ENCODE assay signal across 14 cellular contexts in genomic region chr3:73419179-73419803, GRCh38.
DNase-seq lines count a peak whose midpoint lies in the region; FAIRE-seq and TF ChIP-seq lines count a peak whose summit lies in the region.
"Had no signal": no experiment of that assay in that cellular context is flagged by ENCODE, and none has a peak within 500 bp of the region (broad histone marks: within the 10 kb centered on the region; RNA-seq: fewer than 3 reads in every experiment).

No MANE protein-coding gene starts in this region.

- H2BK12ac ChIP-seq in mesenchymal stem cell (ENCODE audit: low read length in 2 of 2): no peak overlapping the region

- H3K4me1 ChIP-seq in breast epithelium: no peaks in the 10 kb centered on the region
- H3K4me1 ChIP-seq in endodermal cell (ENCODE audit: control insufficient read depth, insufficient read depth, low read length): no peaks in the 10 kb centered on the region
- H3K4me1 ChIP-seq in mesenchymal stem cell (ENCODE audit: control insufficient read depth, insufficient read depth, low read depth, low read length): no peaks in the 10 kb centered on the region
- peaks cover 45% of the 10 kb centered on the region for H3K4me1 ChIP-seq in vagina
- H3K4me1 ChIP-seq in small intestine (ENCODE audit: control insufficient read depth in 2 of 2, insufficient read depth in 1 of 2, low read depth in 1 of 2, low read length in 1 of 2): no peaks in the 10 kb centered on the region
- H3K4me1 ChIP-seq: parathyroid adenoma had no signal

- no peak overlapping the region for H3K4me2 ChIP-seq in mesenchymal stem cell (ENCODE audit: low read length, poor library complexity, severe bottlenecking)

- intact Hi-C loops in breast epithelium (cut with DNase I; ENCODE audit: low total_unique reads) (no loop called here), MCF 10A (cut with micrococcal nuclease) (no loop called here), vagina (cut with DNase I) (no loop called here)

- H2AFZ ChIP-seq in mesenchymal stem cell (ENCODE audit: low read depth, low read length): no peak overlapping the region
- H2AFZ ChIP-seq: parathyroid adenoma had no signal

- H2AK5ac ChIP-seq in mesenchymal stem cell (ENCODE audit: low read length, severe bottlenecking): no peak overlapping the region

- H3K18ac ChIP-seq in mesenchymal stem cell (ENCODE audit: low read depth in 1 of 2, low read length in 2 of 2): no peak overlapping the region

- H3K9ac ChIP-seq in endodermal cell (ENCODE audit: extremely low read depth, low read length, poor library complexity, severe bottlenecking) (no peak overlapping the region), mesenchymal stem cell (ENCODE audit: low read length) (peak overlapping the region; percentile 71)
- H3K9ac ChIP-seq: parathyroid adenoma had no signal

- H3K27ac ChIP-seq in breast epithelium (peak overlapping the region; percentile 22 to 27), endodermal cell (ENCODE audit: low read depth, low read length) (no peak overlapping the region), mesenchymal stem cell (ENCODE audit: low read length, poor library complexity, severe bottlenecking) (no peak overlapping the region), vagina (peak overlapping the region; percentile 75), small intestine (ENCODE audit: low read depth in 1 of 2, low read length in 1 of 2) (no peak overlapping the region)
- H3K27ac ChIP-seq: 22Rv1, parathyroid adenoma had no signal

- H3K9me3 ChIP-seq in breast epithelium: no peaks in the 10 kb centered on the region
- H3K9me3 ChIP-seq in endodermal cell (ENCODE audit: control insufficient read depth, low read length): peaks cover 9% of the 10 kb centered on the region
- no peaks in the 10 kb centered on the region for H3K9me3 ChIP-seq in mesenchymal stem cell (ENCODE audit: control insufficient read depth, low read length)
- H3K9me3 ChIP-seq in vagina: no peaks in the 10 kb centered on the region
- H3K9me3 ChIP-seq in small intestine (ENCODE audit: control insufficient read depth, low read depth): no peaks in the 10 kb centered on the region

- no peak overlapping the region for H2BK15ac ChIP-seq in mesenchymal stem cell (ENCODE audit: low read depth, poor library complexity, severe bottlenecking)

- H3K36me3 Mint-ChIP-seq in MCF 10A (ENCODE audit: insufficient read depth, unreplicated experiment) (no peaks in the 10 kb centered on the region), endodermal cell (ENCODE audit: low read depth) (no peaks in the 10 kb centered on the region)

- H3K27me3 Mint-ChIP-seq in MCF 10A (ENCODE audit: insufficient read depth, unreplicated experiment): peaks cover 51% of the 10 kb centered on the region
- no peaks in the 10 kb centered on the region for H3K27me3 Mint-ChIP-seq in endodermal cell (ENCODE audit: insufficient read depth)

- no peak overlapping the region for H3K14ac ChIP-seq in mesenchymal stem cell (ENCODE audit: low read length in 2 of 2)

- H4K8ac ChIP-seq in mesenchymal stem cell (ENCODE audit: low read length): no peak overlapping the region

- no TSS peak for BruUV-seq in MCF 10A (replicated peaks; lab: Mats Ljungman, UMichigan)

- H3K9me3 Mint-ChIP-seq in MCF 10A (ENCODE audit: unreplicated experiment): no peaks in the 10 kb centered on the region
- peaks cover 6% of the 10 kb centered on the region for H3K9me3 Mint-ChIP-seq in endodermal cell
- H3K9me3 Mint-ChIP-seq: activated T-cell treated with anti-CD3 and anti-CD28 coated beads, Interleukin-2, amount 50 U/mL, for 4 hours had no signal

- 86 to 90% methylated on average over 12 to 14 of the region's 14 CpGs for WGBS in endodermal cell (ENCODE audit: insufficient coverage in 1 of 2, insufficient read length in 1 of 2), 2 experiments
- 88% methylated on average over 12 of the region's 14 CpGs for WGBS in mesenchymal stem cell
- 63 to 85% (median 80%) methylated on average over 14 of the region's 14 CpGs for WGBS in small intestine, 3 donors

- no peak overlapping the region for H3K23ac ChIP-seq in mesenchymal stem cell (ENCODE audit: low read length in 2 of 2)

- no peak overlapping the region for H2BK5ac ChIP-seq in mesenchymal stem cell (ENCODE audit: low read depth, low read length, poor library complexity, severe bottlenecking)

- H3K4me3 Mint-ChIP-seq in MCF 10A (ENCODE audit: unreplicated experiment): no peak overlapping the region
- H3K4me3 Mint-ChIP-seq in endodermal cell: no peak overlapping the region
- H3K4me3 Mint-ChIP-seq: activated T-cell treated with anti-CD3 and anti-CD28 coated beads, Interleukin-2, amount 50 U/mL, for 4 hours had no signal

- H3K27ac Mint-ChIP-seq in MCF 10A (ENCODE audit: low read depth, unreplicated experiment): no peak overlapping the region
- no peak overlapping the region for H3K27ac Mint-ChIP-seq in endodermal cell

- H3K4ac ChIP-seq in mesenchymal stem cell (ENCODE audit: low read depth in 1 of 2, low read length in 2 of 2): no peak overlapping the region

- no peak overlapping the region for H4K91ac ChIP-seq in mesenchymal stem cell (ENCODE audit: low read length)

- H3K4me3 ChIP-seq in breast epithelium: peak overlapping the region in 1 of 3 donors; percentile 26
- no peak overlapping the region for H3K4me3 ChIP-seq in endodermal cell (ENCODE audit: low read length)
- peak overlapping the region in 1 of 2 experiments; percentile 48 for H3K4me3 ChIP-seq in mesenchymal stem cell (ENCODE audit: insufficient read depth in 1 of 2, low read depth in 1 of 2, low read length in 2 of 2)
- H3K4me3 ChIP-seq in vagina: peak overlapping the region in 1 of 2 donors; percentile 3
- no peak overlapping the region for H3K4me3 ChIP-seq in small intestine (ENCODE audit: low read depth in 1 of 2, low read length in 2 of 2)

- TF ChIP-seq POLR2A in breast epithelium (IDR thresholded peaks at IDR 0.05) (no peak), vagina (IDR thresholded peaks at IDR 0.05) (no peak)

- FAIRE-seq in small intestine (lab: Jason Lieb, UNC): no peak

- H3K27me3 ChIP-seq in breast epithelium: no peaks in the 10 kb centered on the region
- H3K27me3 ChIP-seq in endodermal cell (ENCODE audit: control insufficient read depth, insufficient read depth, low read length, poor library complexity, severe bottlenecking): no peaks in the 10 kb centered on the region
- no peaks in the 10 kb centered on the region for H3K27me3 ChIP-seq in mesenchymal stem cell (ENCODE audit: control insufficient read depth in 1 of 2, insufficient read depth in 1 of 2, low read length in 2 of 2)
- H3K27me3 ChIP-seq in vagina: no peaks in the 10 kb centered on the region
- H3K27me3 ChIP-seq in small intestine (ENCODE audit: control insufficient read depth in 2 of 2, insufficient read depth in 2 of 2, low read length in 2 of 2): no peaks in the 10 kb centered on the region

- no peaks in the 10 kb centered on the region for H3K79me1 ChIP-seq in mesenchymal stem cell (replicated peaks; ENCODE audit: low read length, poor library complexity, severe bottlenecking)

- DNase-seq in breast epithelium (ENCODE audit: low spot score in 2 of 2): no peak
- no peak for DNase-seq in MCF 10A (ENCODE audit: unreplicated experiment)
- DNase-seq in endodermal cell: peak; percentile 66
- DNase-seq in mesenchymal stem cell: no peak
- no peak for DNase-seq in vagina (ENCODE audit: extremely low spot score in 2 of 2)
- DNase-seq in anterior cingulate cortex (lab: John Stamatoyannopoulos, UW): no peak
- DNase-seq in NCI-H1092 (lab: John Stamatoyannopoulos, UW): no peak
- no peak for DNase-seq in small intestine
- DNase-seq: activated T-cell treated with anti-CD3 and anti-CD28 coated beads, Interleukin-2, amount 50 U/mL, for 4 hours; cortex of kidney; GOT3; NCI-H146 had no signal

- TF ChIP-seq CTCF in breast epithelium (IDR thresholded peaks at IDR 0.05) (peak in 1 of 3 donors; percentile 18), MCF 10A (IDR thresholded peaks at IDR 0.05; ENCODE audit: unreplicated experiment) (no peak), endodermal cell (conservative IDR thresholded peaks at IDR 0.05) (peak; percentile 72), vagina (IDR thresholded peaks at IDR 0.05) (peak in 1 of 3 experiments; percentile 21)

- H3K4me1 Mint-ChIP-seq in MCF 10A (ENCODE audit: insufficient read depth, unreplicated experiment) (no peaks in the 10 kb centered on the region), endodermal cell (peaks cover 10% of the 10 kb centered on the region)

- CTCF ChIA-PET in MCF 10A (lab: Yijun Ruan, JAX): interaction anchor here (0.7 to 1.6 kb wide), 3 partner anchors 13 to 78 kb away, joined by 3 to 5 read pairs (median 5); no protein-coding TSS in a partner anchor

- H3K36me3 ChIP-seq in breast epithelium: no peaks in the 10 kb centered on the region
- H3K36me3 ChIP-seq in endodermal cell (ENCODE audit: control insufficient read depth, insufficient read depth, low read length): peaks cover 8% of the 10 kb centered on the region
- H3K36me3 ChIP-seq in mesenchymal stem cell (ENCODE audit: control insufficient read depth in 1 of 2, insufficient read depth in 2 of 2, low read depth in 1 of 2, low read length in 2 of 2): no peaks in the 10 kb centered on the region
- H3K36me3 ChIP-seq in vagina: no peaks in the 10 kb centered on the region
- no peaks in the 10 kb centered on the region for H3K36me3 ChIP-seq in small intestine (ENCODE audit: control insufficient read depth in 2 of 2, insufficient read depth in 2 of 2, low read length in 2 of 2)

- H2BK120ac ChIP-seq in mesenchymal stem cell (ENCODE audit: low read depth, low read length): no peak overlapping the region

- POLR2A ChIA-PET in MCF 10A (lab: Yijun Ruan, JAX): no interaction called here

Comparison
In these comparisons a context has a peak if more than half of its experiments do, and no peak if none do; other contexts are left out.
1. H3K27ac ChIP-seq: peak in breast epithelium (2 of 2) and vagina (single experiment); none in endodermal cell (single experiment), mesenchymal stem cell (single experiment) and small intestine (0 of 2).